1 cellular context compared by ENCODE assay signal in genomic region chr6:28212510-28213212, GRCh38.
A peak's percentile ranks its signal among the peaks of the same experiment; 100 is the strongest.
TF ChIP-seq lines count a peak whose summit lies in the region.

No MANE protein-coding gene starts in this region.

TF ChIP-seq in K562, 482 proteins besides CTCF, POLR2A, EP300 and RAD21 (continued from another document):
- TF ChIP-seq FOXP4 (CRISPR knock-in tag; IDR thresholded peaks at IDR 0.05; ENCODE audit: borderline replicate concordance), result 0 out of 2 replicates have a peak, but pooled peaks have one; percentile 33
- TF ChIP-seq CEBPG (CRISPR knock-in tag; IDR thresholded peaks at IDR 0.05), result peak; percentile 74; the same call in 1 of the 2 replicates
- peak; percentile 78 to 87 for TF ChIP-seq CEBPG (tag; conservative IDR thresholded peaks at IDR 0.05 in 1 of 2, IDR thresholded peaks at IDR 0.05 in 1 of 2)
- TF ChIP-seq LCOR (CRISPR knock-in tag; IDR thresholded peaks at IDR 0.05), result peak; percentile 79; the same call in 1 of the 2 replicates
- peak; percentile 80 to 88 for TF ChIP-seq ARNT (IDR thresholded peaks at IDR 0.05)
- TF ChIP-seq, protein P1, sequence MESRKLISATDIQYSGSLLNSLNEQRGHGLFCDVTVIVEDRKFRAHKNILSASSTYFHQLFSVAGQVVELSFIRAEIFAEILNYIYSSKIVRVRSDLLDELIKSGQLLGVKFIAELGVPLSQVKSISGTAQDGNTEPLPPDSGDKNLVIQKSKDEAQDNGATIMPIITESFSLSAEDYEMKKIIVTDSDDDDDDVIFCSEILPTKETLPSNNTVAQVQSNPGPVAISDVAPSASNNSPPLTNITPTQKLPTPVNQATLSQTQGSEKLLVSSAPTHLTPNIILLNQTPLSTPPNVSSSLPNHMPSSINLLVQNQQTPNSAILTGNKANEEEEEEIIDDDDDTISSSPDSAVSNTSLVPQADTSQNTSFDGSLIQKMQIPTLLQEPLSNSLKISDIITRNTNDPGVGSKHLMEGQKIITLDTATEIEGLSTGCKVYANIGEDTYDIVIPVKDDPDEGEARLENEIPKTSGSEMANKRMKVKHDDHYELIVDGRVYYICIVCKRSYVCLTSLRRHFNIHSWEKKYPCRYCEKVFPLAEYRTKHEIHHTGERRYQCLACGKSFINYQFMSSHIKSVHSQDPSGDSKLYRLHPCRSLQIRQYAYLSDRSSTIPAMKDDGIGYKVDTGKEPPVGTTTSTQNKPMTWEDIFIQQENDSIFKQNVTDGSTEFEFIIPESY (CRISPR knock-in tag; IDR thresholded peaks at IDR 0.05), result peak; percentile 96; the same call in 1 of the 2 replicates
- peak in 1 of 2 experiments; percentile 91; a peak in 1 of 4 replicates for TF ChIP-seq SIN3A (IDR thresholded peaks at IDR 0.05; ENCODE audit: borderline replicate concordance in 2 of 2, control insufficient read depth in 1 of 2, low read depth in 2 of 2, low read length in 2 of 2)
- TF ChIP-seq NUFIP1 (IDR thresholded peaks at IDR 0.05; ENCODE audit: partially characterized antibody), result peak; percentile 94
- TF ChIP-seq ZNF644 (tag; IDR thresholded peaks at IDR 0.05; ENCODE audit: low read depth), result peak; percentile 47; the same call in 1 of the 2 replicates
- TF ChIP-seq, protein P2, sequence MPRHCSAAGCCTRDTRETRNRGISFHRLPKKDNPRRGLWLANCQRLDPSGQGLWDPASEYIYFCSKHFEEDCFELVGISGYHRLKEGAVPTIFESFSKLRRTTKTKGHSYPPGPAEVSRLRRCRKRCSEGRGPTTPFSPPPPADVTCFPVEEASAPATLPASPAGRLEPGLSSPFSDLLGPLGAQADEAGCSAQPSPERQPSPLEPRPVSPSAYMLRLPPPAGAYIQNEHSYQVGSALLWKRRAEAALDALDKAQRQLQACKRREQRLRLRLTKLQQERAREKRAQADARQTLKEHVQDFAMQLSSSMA (CRISPR knock-in tag; IDR thresholded peaks at IDR 0.05), result no peak
- TF ChIP-seq ZNF76 (CRISPR knock-in tag; IDR thresholded peaks at IDR 0.05; ENCODE audit: borderline replicate concordance), result 0 out of 2 replicates have a peak, but pooled peaks have one; percentile 51
- peak; percentile 82 for TF ChIP-seq ZNF764 (CRISPR knock-in tag; IDR thresholded peaks at IDR 0.05; ENCODE audit: low read depth)
